13 cellular contexts compared by ENCODE assay signal in the genomic region with DNA sequence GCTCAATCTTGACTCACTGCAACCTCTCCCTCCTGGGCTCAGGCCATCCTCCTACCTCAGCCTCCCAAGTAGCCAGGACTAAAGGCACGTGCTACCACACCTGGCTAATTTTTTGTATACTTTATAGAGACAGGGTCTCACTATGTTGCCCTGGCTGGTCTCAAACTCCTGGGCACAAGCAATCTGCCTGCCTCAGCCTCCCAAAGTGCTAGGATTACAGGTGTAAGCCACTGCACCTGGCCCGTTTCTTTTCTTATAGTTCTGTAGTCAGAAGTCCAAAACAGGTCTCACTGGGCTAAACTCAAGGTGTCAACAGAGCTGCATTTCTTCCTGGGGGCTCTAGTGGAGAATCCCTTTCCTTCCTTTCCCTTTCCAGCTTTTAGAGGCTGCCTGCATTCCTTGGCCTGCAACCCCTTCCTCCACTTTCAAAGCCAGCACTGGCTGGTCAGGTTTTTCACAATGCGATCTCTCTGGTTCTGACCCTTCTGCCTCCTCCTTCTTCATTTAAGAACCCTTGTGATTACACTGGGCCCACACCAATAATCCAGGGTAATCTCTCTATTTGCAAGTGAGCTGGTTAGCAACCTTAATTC. TPM values are rescaled to one million over a fixed set of nuclear protein-coding genes. Genes with fewer than 3 reads are reported as not detected.
DNase-seq lines count a peak whose midpoint lies in the region; ATAC-seq and TF ChIP-seq lines count a peak whose summit lies in the region.
"Had no signal": no experiment of that assay in that cellular context is flagged by ENCODE, and none has a peak within 500 bp of the region (broad histone marks: within the 10 kb centered on the region; RNA-seq: fewer than 3 reads in every experiment).

No MANE protein-coding gene starts in this region.

- H3K27ac ChIP-seq in liver (ENCODE audit: low read depth in 1 of 2, low read length in 2 of 2): peak overlapping the region; percentile 68 to 76

- no peak overlapping the region for H3K9ac ChIP-seq in liver (ENCODE audit: low read depth in 1 of 2, low read length in 2 of 2)

- peaks cover 0 to 3% (median 0%) of the 10 kb centered on the region in 4 donors for H3K36me3 ChIP-seq in liver (ENCODE audit: control insufficient read depth in 4 of 4, insufficient read depth in 3 of 4, low read depth in 1 of 4, low read length in 3 of 4)
- H3K36me3 ChIP-seq: thyroid gland had no signal

- peak; percentile 63 for DNase-seq in activated effector memory CD4-positive, alpha-beta T cell treated with anti-CD3 and anti-CD28 coated beads, Interleukin-2, amount 50 U/mL, for 16 hours
- DNase-seq in activated effector memory CD4-positive, alpha-beta T cell treated with Interleukin-2 at 50 U/mL for 16 hours: no peak
- no peak for DNase-seq in activated CD8-positive, alpha-beta T cell treated with anti-CD3 and anti-CD28 coated beads for 36 hours
- DNase-seq in Kasumi-1 (lab: John Stamatoyannopoulos, UW) (no peak), endothelial cell (ENCODE audit: low spot score) (no peak)
- DNase-seq: effector CD8-positive, alpha-beta T cell; NCI-H510A; SIG-M5 had no signal

- H3K27me3 ChIP-seq in liver (ENCODE audit: control insufficient read depth in 4 of 4, insufficient read depth in 4 of 4, low read length in 3 of 4): no peaks in the 10 kb centered on the region
- H3K27me3 ChIP-seq: thyroid gland had no signal

- no peak overlapping the region for H3K4me3 Mint-ChIP-seq in activated CD8-positive, alpha-beta T cell treated with anti-CD3 and anti-CD28 coated beads for 36 hours
- H3K4me3 Mint-ChIP-seq in stimulated activated naive CD8-positive, alpha-beta T cell treated with anti-CD3 and anti-CD28 coated beads, Interleukin-15, Interleukin-2, amounts not matched to agents 100 ng/mL and 50 ng/mL, for 24 hours: no peak overlapping the region
- no peak overlapping the region for H3K4me3 Mint-ChIP-seq in endothelial cell (ENCODE audit: unreplicated experiment)

- H3K27ac Mint-ChIP-seq in activated CD8-positive, alpha-beta T cell treated with anti-CD3 and anti-CD28 coated beads for 36 hours: peak overlapping the region; percentile 65
- H3K27ac Mint-ChIP-seq in stimulated activated naive CD8-positive, alpha-beta T cell treated with anti-CD3 and anti-CD28 coated beads, Interleukin-15, Interleukin-2, amounts not matched to agents 100 ng/mL and 50 ng/mL, for 24 hours: peak overlapping the region; percentile 53
- no peak overlapping the region for H3K27ac Mint-ChIP-seq in endothelial cell (ENCODE audit: unreplicated experiment)

- CTCF ChIA-PET in activated CD8-positive, alpha-beta T cell treated with anti-CD3 and anti-CD28 coated beads for 36 hours (lab: Charles Lee): interaction anchor here (1.1 to 4.2 kb wide), 8 partner anchors 10 to 87 kb away, joined by 3 to 16 read pairs (median 4); no protein-coding TSS in a partner anchor

- ATAC-seq in activated CD8-positive, alpha-beta T cell treated with anti-CD3 and anti-CD28 coated beads for 36 hours: no peak
- ATAC-seq in GM21825 (IDR thresholded peaks at IDR 0.05; ENCODE audit: unreplicated experiment): no peak
- ATAC-seq: activated CD4-positive, CD25-positive, alpha-beta regulatory T cell treated with anti-CD3 and anti-CD28 coated beads, Interleukin-2, amount 50 U/mL, for 24 hours had no signal

- H3K4me1 Mint-ChIP-seq in activated CD8-positive, alpha-beta T cell treated with anti-CD3 and anti-CD28 coated beads for 36 hours (ENCODE audit: low read depth): peaks cover 75% of the 10 kb centered on the region
- peaks cover 91% of the 10 kb centered on the region for H3K4me1 Mint-ChIP-seq in stimulated activated naive CD8-positive, alpha-beta T cell treated with anti-CD3 and anti-CD28 coated beads, Interleukin-15, Interleukin-2, amounts not matched to agents 100 ng/mL and 50 ng/mL, for 24 hours (ENCODE audit: low read depth)
- H3K4me1 Mint-ChIP-seq in endothelial cell (ENCODE audit: unreplicated experiment): peaks cover 6% of the 10 kb centered on the region

- POLR2A ChIA-PET in activated CD8-positive, alpha-beta T cell treated with anti-CD3 and anti-CD28 coated beads for 36 hours (lab: Charles Lee): interaction anchor here (0.8 to 36.6 kb wide), 11 partner anchors 2 to 88 kb away, joined by 3 to 1641 read pairs (median 12); a partner anchor contains a TSS

- no peak for TF ChIP-seq CTCF in activated CD8-positive, alpha-beta T cell treated with anti-CD3 and anti-CD28 coated beads for 36 hours (IDR thresholded peaks at IDR 0.05)
- TF ChIP-seq CTCF in liver (IDR thresholded peaks at IDR 0.05; ENCODE audit: low read depth, low read length, missing input control): no peak
- no peak for TF ChIP-seq CTCF in endothelial cell (IDR thresholded peaks at IDR 0.05; ENCODE audit: unreplicated experiment)

- TF ChIP-seq RAD21 in liver (IDR thresholded peaks at IDR 0.05): no peak

- no peaks in the 10 kb centered on the region for H3K9me3 ChIP-seq in liver (ENCODE audit: control insufficient read depth in 4 of 4, low read length in 3 of 4)
- H3K9me3 ChIP-seq: thyroid gland had no signal

- no peak overlapping the region for H3K4me3 ChIP-seq in liver (ENCODE audit: low read depth in 1 of 3, low read length in 3 of 3)
- H3K4me3 ChIP-seq: thyroid gland had no signal

- H3K36me3 Mint-ChIP-seq in activated CD8-positive, alpha-beta T cell treated with anti-CD3 and anti-CD28 coated beads for 36 hours (ENCODE audit: low read depth): peaks cover 2% of the 10 kb centered on the region
- H3K36me3 Mint-ChIP-seq in stimulated activated naive CD8-positive, alpha-beta T cell treated with anti-CD3 and anti-CD28 coated beads, Interleukin-15, Interleukin-2, amounts not matched to agents 100 ng/mL and 50 ng/mL, for 24 hours (ENCODE audit: low read depth): peaks cover 10% of the 10 kb centered on the region
- no peaks in the 10 kb centered on the region for H3K36me3 Mint-ChIP-seq in endothelial cell (ENCODE audit: low read depth, unreplicated experiment)

- H3K9me3 Mint-ChIP-seq in activated CD8-positive, alpha-beta T cell treated with anti-CD3 and anti-CD28 coated beads for 36 hours: no peaks in the 10 kb centered on the region
- no peaks in the 10 kb centered on the region for H3K9me3 Mint-ChIP-seq in stimulated activated naive CD8-positive, alpha-beta T cell treated with anti-CD3 and anti-CD28 coated beads, Interleukin-15, Interleukin-2, amounts not matched to agents 100 ng/mL and 50 ng/mL, for 24 hours
- no peaks in the 10 kb centered on the region for H3K9me3 Mint-ChIP-seq in endothelial cell (ENCODE audit: unreplicated experiment)

- intact Hi-C loops in activated CD8-positive, alpha-beta T cell treated with anti-CD3 and anti-CD28 coated beads for 36 hours (cut with micrococcal nuclease): no loop called here

- H3K27me3 Mint-ChIP-seq in activated CD8-positive, alpha-beta T cell treated with anti-CD3 and anti-CD28 coated beads for 36 hours: no peaks in the 10 kb centered on the region
- no peaks in the 10 kb centered on the region for H3K27me3 Mint-ChIP-seq in stimulated activated naive CD8-positive, alpha-beta T cell treated with anti-CD3 and anti-CD28 coated beads, Interleukin-15, Interleukin-2, amounts not matched to agents 100 ng/mL and 50 ng/mL, for 24 hours
- H3K27me3 Mint-ChIP-seq in endothelial cell (ENCODE audit: unreplicated experiment): peaks cover 3% of the 10 kb centered on the region

- peaks cover 15 to 49% (median 32%) of the 10 kb centered on the region in 4 donors for H3K4me1 ChIP-seq in liver (ENCODE audit: control insufficient read depth in 4 of 4, insufficient read depth in 4 of 4, low read length in 3 of 4)

- 96% methylated on average over 3 of the region's 3 CpGs for WGBS in liver

TF ChIP-seq in liver, 16 proteins besides CTCF, POLR2A, EP300 and RAD21:
- TF ChIP-seq, protein P1, sequence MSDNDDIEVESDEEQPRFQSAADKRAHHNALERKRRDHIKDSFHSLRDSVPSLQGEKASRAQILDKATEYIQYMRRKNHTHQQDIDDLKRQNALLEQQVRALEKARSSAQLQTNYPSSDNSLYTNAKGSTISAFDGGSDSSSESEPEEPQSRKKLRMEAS (IDR thresholded peaks at IDR 0.05): no peak
- TF ChIP-seq TAF1 (conservative IDR thresholded peaks at IDR 0.05) (no peak), HNF4A (conservative IDR thresholded peaks at IDR 0.05) (no peak), JUND (IDR thresholded peaks at IDR 0.05) (no peak), FOXA2 (IDR thresholded peaks at IDR 0.05) (no peak), NR2F2 (IDR thresholded peaks at IDR 0.05) (no peak), SP1 (IDR thresholded peaks at IDR 0.05) (no peak), HNF4G (IDR thresholded peaks at IDR 0.05) (no peak), GABPA (IDR thresholded peaks at IDR 0.05 in 1 of 2, conservative IDR thresholded peaks at IDR 0.05 in 1 of 2) (no peak), EGR1 (IDR thresholded peaks at IDR 0.05; ENCODE audit: low read depth in 2 of 2) (no peak)
- TF ChIP-seq, protein P2, sequence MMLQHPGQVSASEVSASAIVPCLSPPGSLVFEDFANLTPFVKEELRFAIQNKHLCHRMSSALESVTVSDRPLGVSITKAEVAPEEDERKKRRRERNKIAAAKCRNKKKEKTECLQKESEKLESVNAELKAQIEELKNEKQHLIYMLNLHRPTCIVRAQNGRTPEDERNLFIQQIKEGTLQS (IDR thresholded peaks at IDR 0.05): no peak

RNA-seq across cellular contexts. Expression of a gene that starts 16.3 kb away (rescaled TPM):
- total RNA-seq in activated CD8-positive, alpha-beta T cell treated with anti-CD3 and anti-CD28 coated beads for 36 hours: 100 to 1,000 TPM; 121 to 128 TPM
- total RNA-seq in liver: 10 to 100 TPM in 1 of 2 donors, 1 to 10 TPM in 1; 9.5 to 42.6 TPM
- polyA plus RNA-seq in liver: 10 to 100 TPM; 22.1 to 27.3 TPM
- total RNA-seq in endothelial cell (ENCODE audit: unreplicated experiment): 7.1 TPM
